In genomic region chr20:57435498-57436222, GRCh38 we compare ENCODE assay signal across 7 cellular contexts. TPM values are rescaled to one million over a fixed set of nuclear protein-coding genes. Genes with fewer than 3 reads are reported as not detected.
A peak's percentile ranks its signal among the peaks of the same experiment; 100 is the strongest.
DNase-seq lines count a peak whose midpoint lies in the region; ATAC-seq and TF ChIP-seq lines count a peak whose summit lies in the region.

No MANE protein-coding gene starts in this region.

- no peaks in the 10 kb centered on the region for H3K79me2 ChIP-seq in osteoblast (ENCODE audit: insufficient read depth, low read length)

- peak; percentile 4 for TF ChIP-seq CTCF in GM20000 (IDR thresholded peaks at IDR 0.05; ENCODE audit: extremely low read depth, missing control alignments)
- peak; percentile 38; the same call in 1 of the 2 replicates for TF ChIP-seq CTCF in WERI-Rb-1 (IDR thresholded peaks at IDR 0.05; ENCODE audit: low read depth, low read length)
- no peak for TF ChIP-seq CTCF in osteoblast (IDR thresholded peaks at IDR 0.05; ENCODE audit: extremely low read depth, low read depth, low read length)
- TF ChIP-seq CTCF in endothelial cell (IDR thresholded peaks at IDR 0.05; ENCODE audit: unreplicated experiment): no peak

- H3K4me1 Mint-ChIP-seq in endothelial cell (ENCODE audit: unreplicated experiment): no peaks in the 10 kb centered on the region

- H3K36me3 ChIP-seq in WERI-Rb-1 (no peaks in the 10 kb centered on the region), osteoblast (ENCODE audit: insufficient read depth, low read length) (no peaks in the 10 kb centered on the region)

- no peak overlapping the region for H2AFZ ChIP-seq in osteoblast (ENCODE audit: low read length)

- H3K4me1 ChIP-seq in osteoblast (ENCODE audit: insufficient read depth, low read length): no peaks in the 10 kb centered on the region

- H3K9me3 ChIP-seq in WERI-Rb-1 (ENCODE audit: severe bottlenecking): no peaks in the 10 kb centered on the region
- H3K9me3 ChIP-seq in osteoblast (ENCODE audit: low read depth, low read length): no peaks in the 10 kb centered on the region

- no peak overlapping the region for H3K27ac Mint-ChIP-seq in endothelial cell (ENCODE audit: unreplicated experiment)

- no peak overlapping the region for H3K4me3 ChIP-seq in WERI-Rb-1 (ENCODE audit: low read depth, low read length)
- H3K4me3 ChIP-seq in osteoblast (ENCODE audit: insufficient read depth, low read length): no peak overlapping the region

- no peaks in the 10 kb centered on the region for H4K20me1 ChIP-seq in osteoblast (ENCODE audit: insufficient read depth, low read length)

- H3K27me3 ChIP-seq in WERI-Rb-1 (ENCODE audit: insufficient read depth, low read depth, severe bottlenecking) (no peaks in the 10 kb centered on the region), osteoblast (ENCODE audit: insufficient read depth, low read length) (peaks cover 15% of the 10 kb centered on the region)

- no peak overlapping the region for H3K4me3 Mint-ChIP-seq in endothelial cell (ENCODE audit: unreplicated experiment)

- H3K27me3 Mint-ChIP-seq in endothelial cell (ENCODE audit: unreplicated experiment): no peaks in the 10 kb centered on the region

- H3K4me2 ChIP-seq in osteoblast (ENCODE audit: insufficient read depth, low read length): no peak overlapping the region

- H3K27ac ChIP-seq in WERI-Rb-1 (no peak overlapping the region), osteoblast (ENCODE audit: low read depth, low read length) (no peak overlapping the region)

- H3K9me3 Mint-ChIP-seq in endothelial cell (ENCODE audit: unreplicated experiment): no peaks in the 10 kb centered on the region

- no peaks in the 10 kb centered on the region for H3K36me3 Mint-ChIP-seq in endothelial cell (ENCODE audit: low read depth, unreplicated experiment)

- peak; percentile 78 for ATAC-seq in esophagus mucosa

- DNase-seq in GM20000 (ENCODE audit: low spot score): peak; percentile 57
- DNase-seq in NCI-H2029 treated with DMSO at 0.1 percent for 48 hours (lab: John Stamatoyannopoulos, UW): peak; percentile 86
- DNase-seq in WERI-Rb-1: peak; percentile 38
- DNase-seq in osteoblast (ENCODE audit: insufficient read length, low spot score, missing footprints): peak; percentile 85
- no peak for DNase-seq in AG08396 (ENCODE audit: low spot score)
- DNase-seq in endothelial cell (ENCODE audit: low spot score): no peak

RNA-seq across cellular contexts. Expression of gene RBM38, which starts 44.5 kb away (rescaled TPM):
- 12.3 TPM for total RNA-seq in esophagus mucosa
- total RNA-seq in osteoblast: 2.1 and 2.9 TPM in 2 replicates
- 23.6 TPM for total RNA-seq in endothelial cell (ENCODE audit: unreplicated experiment)

Comparison
In these comparisons a context has a peak if more than half of its experiments do, and no peak if none do; other contexts are left out.
1. DNase-seq: peak in GM20000 (single experiment), NCI-H2029 treated with DMSO at 0.1 percent for 48 hours (single experiment), WERI-Rb-1 (single experiment) and osteoblast (single experiment); none in AG08396 (single experiment) and endothelial cell (single experiment).
2. CTCF ChIP-seq: peak in GM20000 (single experiment) and WERI-Rb-1 (single experiment); none in osteoblast (single experiment) and endothelial cell (single experiment).